ENCODE assay signal across 8 cellular contexts in the genomic region with DNA sequence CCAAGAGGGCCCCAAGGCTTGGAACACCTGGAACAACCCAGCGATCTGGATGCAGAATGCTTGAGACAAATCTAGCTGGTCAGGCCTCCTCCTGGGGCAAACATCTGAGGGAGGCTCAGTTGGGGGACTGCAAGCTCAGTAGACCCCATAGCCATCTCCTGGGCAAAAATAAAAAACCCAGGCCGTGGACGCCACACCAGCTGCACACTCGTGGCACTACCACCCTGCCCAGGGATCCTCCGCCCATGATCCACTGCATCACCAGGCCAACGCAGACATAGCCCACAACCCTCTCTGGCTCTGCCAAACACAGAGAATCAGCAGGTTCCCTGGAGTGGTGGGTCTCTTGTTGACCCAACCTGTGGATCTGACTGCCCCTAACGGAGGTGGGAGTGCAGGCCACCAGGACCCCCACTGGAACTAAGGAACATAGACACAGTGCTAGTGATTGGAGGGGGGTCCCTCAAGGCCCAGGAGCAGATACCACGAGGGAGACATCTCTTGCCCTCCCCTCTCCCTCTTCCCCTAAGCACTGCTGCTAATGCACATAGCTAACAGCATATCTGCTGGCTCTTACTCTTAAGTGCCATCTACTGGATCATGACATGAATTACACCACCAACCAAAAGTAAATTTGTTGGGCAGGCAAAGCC.
A peak's percentile ranks its signal among the peaks of the same experiment; 100 is the strongest.
DNase-seq lines count a peak whose midpoint lies in the region; ATAC-seq and TF ChIP-seq lines count a peak whose summit lies in the region.

No MANE protein-coding gene starts in this region.

- no peak overlapping the region for H3K18ac ChIP-seq in mesendoderm (ENCODE audit: low read length)

- no peaks in the 10 kb centered on the region for H3K9me3 Mint-ChIP-seq in endothelial cell (ENCODE audit: unreplicated experiment)

- no peak overlapping the region for H2BK5ac ChIP-seq in mesendoderm (ENCODE audit: low read length)

- H3K9ac ChIP-seq in Karpas-422 (ENCODE audit: low read length) (no peak overlapping the region), mesendoderm (ENCODE audit: low read length) (no peak overlapping the region)

- H3K9me2 ChIP-seq in Karpas-422 (replicated peaks; ENCODE audit: insufficient read depth, low read length), result no peaks in the 10 kb centered on the region

- H3K27ac Mint-ChIP-seq in endothelial cell (ENCODE audit: unreplicated experiment), result no peak overlapping the region

- ATAC-seq in GM18519 (IDR thresholded peaks at IDR 0.05; ENCODE audit: low FRiP score, unreplicated experiment), result no peak

- peak; percentile 0 for DNase-seq in stimulated activated CD8-positive, alpha-beta memory T cell treated with anti-CD3 and anti-CD28 coated beads, Interleukin-12 subunit alpha, Interleukin-12 subunit beta, amount 100 ng/mL, for 1 hour (ENCODE audit: low read depth)
- DNase-seq in stimulated activated CD8-positive, alpha-beta memory T cell treated with anti-CD3 and anti-CD28 coated beads, Interleukin-4, amount 100 ng/mL, for 48 hours, result no peak
- DNase-seq in Karpas-422 (peak; percentile 78), RPMI8226 (peak; percentile 49), endothelial cell (ENCODE audit: low spot score) (peak; percentile 33), mesendoderm (peak; percentile 76)
- DNase-seq in stimulated activated CD4-positive, alpha-beta T cell treated with anti-CD3 and anti-CD28 coated beads, Interleukin-4, amount 100 ng/mL, for 1 hour, result no peak

- H3K27me3 Mint-ChIP-seq in endothelial cell (ENCODE audit: unreplicated experiment), result no peaks in the 10 kb centered on the region

- H3K4me3 ChIP-seq in Karpas-422 (ENCODE audit: low read length), result no peak overlapping the region
- H3K4me3 ChIP-seq in mesendoderm (ENCODE audit: low read length), result no peak overlapping the region

- H4K8ac ChIP-seq in mesendoderm (ENCODE audit: low read depth, low read length), result no peak overlapping the region

- no peak overlapping the region for H2AK5ac ChIP-seq in mesendoderm (ENCODE audit: low read length)

- no CpG with 5 or more reads among the region's 8 CpGs for WGBS in mesendoderm (ENCODE audit: extremely low coverage, insufficient coverage, low lambda C conversion rate)

- H2BK15ac ChIP-seq in mesendoderm (replicated peaks; ENCODE audit: low read depth), result no peak overlapping the region

- no peak overlapping the region for H3K56ac ChIP-seq in mesendoderm (ENCODE audit: low read length)

- H3K4me1 Mint-ChIP-seq in endothelial cell (ENCODE audit: unreplicated experiment), result no peaks in the 10 kb centered on the region

- H4K20me1 ChIP-seq in Karpas-422 (ENCODE audit: insufficient read depth, low read depth, low read length), result no peaks in the 10 kb centered on the region

- H3K36me3 Mint-ChIP-seq in endothelial cell (ENCODE audit: low read depth, unreplicated experiment), result no peaks in the 10 kb centered on the region

- H3K23ac ChIP-seq in mesendoderm (ENCODE audit: low read length), result no peak overlapping the region

- H3K9me3 ChIP-seq in Karpas-422 (ENCODE audit: low read length), result no peaks in the 10 kb centered on the region

- peak; percentile 75 for TF ChIP-seq CTCF in endothelial cell (IDR thresholded peaks at IDR 0.05; ENCODE audit: unreplicated experiment)

- H3K4me3 Mint-ChIP-seq in endothelial cell (ENCODE audit: unreplicated experiment), result no peak overlapping the region

- H3K4me2 ChIP-seq in Karpas-422 (ENCODE audit: low read depth, low read length, poor library complexity, severe bottlenecking) (no peak overlapping the region), mesendoderm (ENCODE audit: low read length) (no peak overlapping the region)

- H3K79me2 ChIP-seq in Karpas-422 (ENCODE audit: low read length) (no peaks in the 10 kb centered on the region), mesendoderm (ENCODE audit: control insufficient read depth, insufficient read depth, low read length) (no peaks in the 10 kb centered on the region)

- H3K36me3 ChIP-seq in Karpas-422 (ENCODE audit: insufficient read depth, low read length) (no peaks in the 10 kb centered on the region), mesendoderm (ENCODE audit: control insufficient read depth, insufficient read depth, low read length) (no peaks in the 10 kb centered on the region)

- H4K5ac ChIP-seq in mesendoderm (ENCODE audit: low read length), result no peak overlapping the region

- H3K79me1 ChIP-seq in mesendoderm (ENCODE audit: low read length), result no peaks in the 10 kb centered on the region

- H3K27ac ChIP-seq in Karpas-422 (ENCODE audit: low read length), result no peak overlapping the region
- H3K27ac ChIP-seq in mesendoderm (ENCODE audit: low read depth, low read length), result no peak overlapping the region

- peaks cover 4% of the 10 kb centered on the region for H3K4me1 ChIP-seq in Karpas-422 (ENCODE audit: low read length)
- no peaks in the 10 kb centered on the region for H3K4me1 ChIP-seq in mesendoderm (ENCODE audit: control insufficient read depth, low read depth, low read length)

- H2AFZ ChIP-seq in Karpas-422 (ENCODE audit: low read length), result no peak overlapping the region

- H3K4ac ChIP-seq in mesendoderm (ENCODE audit: low read depth, low read length), result no peak overlapping the region

- H2BK120ac ChIP-seq in mesendoderm (ENCODE audit: low read depth, low read length), result no peak overlapping the region

- H3K27me3 ChIP-seq in Karpas-422 (ENCODE audit: low read length) (no peaks in the 10 kb centered on the region), mesendoderm (ENCODE audit: insufficient read depth, low read length, poor library complexity) (no peaks in the 10 kb centered on the region)

Comparison
In these comparisons a context has a peak if more than half of its experiments do, and no peak if none do; other contexts are left out.
1. DNase-seq: peak in stimulated activated CD8-positive, alpha-beta memory T cell treated with anti-CD3 and anti-CD28 coated beads, Interleukin-12 subunit alpha, Interleukin-12 subunit beta, amount 100 ng/mL, for 1 hour (single experiment), Karpas-422 (single experiment), RPMI8226 (single experiment), endothelial cell (single experiment) and mesendoderm (single experiment); none in stimulated activated CD8-positive, alpha-beta memory T cell treated with anti-CD3 and anti-CD28 coated beads, Interleukin-4, amount 100 ng/mL, for 48 hours (single experiment) and stimulated activated CD4-positive, alpha-beta T cell treated with anti-CD3 and anti-CD28 coated beads, Interleukin-4, amount 100 ng/mL, for 1 hour (single experiment).